In genomic region chr16:51359141-51359960, GRCh38 we compare ENCODE assay signal across 13 cellular contexts.
DNase-seq lines count a peak whose midpoint lies in the region; ATAC-seq, FAIRE-seq and TF ChIP-seq lines count a peak whose summit lies in the region.
"Had no signal": no experiment of that assay in that cellular context is flagged by ENCODE, and none has a peak within 500 bp of the region (broad histone marks: within the 10 kb centered on the region; RNA-seq: fewer than 3 reads in every experiment).

No MANE protein-coding gene starts in this region.

- WGBS in HUES64 = 35% methylated on average over 17 of the region's 17 CpGs

- H3K9me3 ChIP-seq in HUES64 (ENCODE audit: insufficient read depth, low read depth, low read length) (no peaks in the 10 kb centered on the region), gastrocnemius medialis (no peaks in the 10 kb centered on the region)
- H3K9me3 ChIP-seq: neutrophil, suprapubic skin had no signal

- intact Hi-C loops in gastrocnemius medialis (cut with DNase I; ENCODE audit: low total_unique reads) = no loop called here

- peak; percentile 15 for DNase-seq in cerebellum (ENCODE audit: low spot score)
- DNase-seq in gastrocnemius medialis = peak; percentile 3 to 29
- DNase-seq in T1000 (lab: John Stamatoyannopoulos, UW) = no peak
- DNase-seq in urothelium cell line (ENCODE audit: low spot score) = no peak
- no peak for DNase-seq in activated CD4-positive, alpha-beta T cell treated with anti-CD3 and anti-CD28 coated beads, Interleukin-2, amount 50 U/mL, for 4 hours
- DNase-seq in SHP77 treated with DMSO at 0.1 percent for 48 hours (lab: John Stamatoyannopoulos, UW) = no peak
- DNase-seq: activated CD8-positive, alpha-beta T cell treated with anti-CD3 and anti-CD28 coated beads for 36 hours; activated naive CD8-positive, alpha-beta T cell treated with anti-CD3 and anti-CD28 coated beads for 36 hours had no signal

- in situ Hi-C loops in gastrocnemius medialis (cut with MboI; ENCODE audit: low sequenced_read_pairs in 4 of 4) = no loop called here

- no peak for FAIRE-seq in urothelium cell line (lab: Jason Lieb, UNC)

- no peaks in the 10 kb centered on the region for H3K36me3 ChIP-seq in HUES64 (ENCODE audit: insufficient read depth, low read length)
- no peaks in the 10 kb centered on the region for H3K36me3 ChIP-seq in gastrocnemius medialis
- H3K36me3 ChIP-seq: neutrophil, suprapubic skin had no signal

- ATAC-seq in gastrocnemius medialis = peak in 1 of 2 donors; percentile 47
- ATAC-seq: activated CD8-positive, alpha-beta T cell treated with anti-CD3 and anti-CD28 coated beads for 36 hours; HCT116 had no signal

- H3K4me3 ChIP-seq in HUES64 (ENCODE audit: low read length) (no peak overlapping the region), gastrocnemius medialis (no peak overlapping the region)
- H3K4me3 ChIP-seq: suprapubic skin had no signal

- peaks cover 29% of the 10 kb centered on the region for H3K4me1 ChIP-seq in HUES64 (ENCODE audit: insufficient read depth, low read length)
- no peaks in the 10 kb centered on the region for H3K4me1 ChIP-seq in gastrocnemius medialis
- H3K4me1 ChIP-seq: suprapubic skin had no signal

- H3K27me3 ChIP-seq in HUES64 (ENCODE audit: insufficient read depth, low read length) (no peaks in the 10 kb centered on the region), layer of hippocampus (ENCODE audit: control insufficient read depth, insufficient read depth, low read length) (no peaks in the 10 kb centered on the region), gastrocnemius medialis (no peaks in the 10 kb centered on the region)
- H3K27me3 ChIP-seq: neutrophil, suprapubic skin had no signal

- TF ChIP-seq POLR2A in gastrocnemius medialis (IDR thresholded peaks at IDR 0.05) = no peak

- peak overlapping the region; percentile 37; the same call in 1 of the 2 replicates for H3K9ac ChIP-seq in HUES64 (ENCODE audit: low read depth, low read length)

- TF ChIP-seq CTCF in gastrocnemius medialis (IDR thresholded peaks at IDR 0.05 in 4 of 5, conservative IDR thresholded peaks at IDR 0.05 in 1 of 5) = no peak

- H3K27ac ChIP-seq in HUES64 (ENCODE audit: low read depth, low read length) (peak overlapping the region; percentile 98), layer of hippocampus (ENCODE audit: low read depth, low read length) (peak overlapping the region; percentile 46), gastrocnemius medialis (no peak overlapping the region)
- H3K27ac ChIP-seq: neutrophil, suprapubic skin had no signal

Comparison
In these comparisons a context has a peak if more than half of its experiments do, and no peak if none do; other contexts are left out.
1. H3K27ac ChIP-seq: peak in HUES64 (single experiment) and layer of hippocampus (single experiment); none in gastrocnemius medialis (0 of 4).
2. DNase-seq: peak in cerebellum (single experiment) and gastrocnemius medialis (2 of 2); none in T1000 (single experiment), urothelium cell line (single experiment), activated CD4-positive, alpha-beta T cell treated with anti-CD3 and anti-CD28 coated beads, Interleukin-2, amount 50 U/mL, for 4 hours (0 of 2) and SHP77 treated with DMSO at 0.1 percent for 48 hours (single experiment).